8 cellular contexts compared by ENCODE assay signal in genomic region chr1:178344513-178345077, GRCh38.
DNase-seq lines count a peak whose midpoint lies in the region; ATAC-seq, FAIRE-seq and TF ChIP-seq lines count a peak whose summit lies in the region.

No MANE protein-coding gene starts in this region.

- peak; percentile 93 for FAIRE-seq in islet of Langerhans (lab: Jason Lieb, UNC)

- H3K4me1 ChIP-seq in tibial nerve, result peaks cover 0 to 62% (median 19%) of the 10 kb centered on the region in 4 donors

- no peak for TF ChIP-seq POLR2A in tibial nerve (IDR thresholded peaks at IDR 0.05)

- no peaks in the 10 kb centered on the region for H3K36me3 ChIP-seq in brain microvascular endothelial cell (replicated peaks)
- no peaks in the 10 kb centered on the region for H3K36me3 ChIP-seq in tibial nerve

- TF ChIP-seq EP300 in tibial nerve (IDR thresholded peaks at IDR 0.05), result peak in 1 of 2 donors; percentile 7

- DNase-seq in GM19240 (ENCODE audit: insufficient read length, low spot score) (peak; percentile 0), M059J (ENCODE audit: low read depth) (peak; percentile 87), brain microvascular endothelial cell (peak; percentile 76), tibial nerve (ENCODE audit: low spot score in 2 of 2) (no peak), NCI-H2081 treated with DMSO at 0.1 percent for 48 hours (lab: John Stamatoyannopoulos, UW) (no peak), activated gamma-delta T cell (lab: John Stamatoyannopoulos, UW) (no peak)

- H3K9me3 ChIP-seq in tibial nerve, result no peaks in the 10 kb centered on the region

- in situ Hi-C loops in brain microvascular endothelial cell (cut with HindIII; ENCODE audit: low pct_ligation_motif_present, low sequenced_read_pairs), result no loop called here

- peak overlapping the region; percentile 77 for H3K27ac ChIP-seq in brain microvascular endothelial cell
- H3K27ac ChIP-seq in tibial nerve, result peak overlapping the region in 3 of 4 donors; percentile 52 to 87 (median 79)

- H3K4me3 ChIP-seq in brain microvascular endothelial cell (ENCODE audit: low read depth, low read length) (no peak overlapping the region), tibial nerve (peak overlapping the region in 2 of 4 donors; percentile 2 to 3)

- H3K27me3 ChIP-seq in brain microvascular endothelial cell (replicated peaks) (no peaks in the 10 kb centered on the region), tibial nerve (no peaks in the 10 kb centered on the region)

- 9 to 11% methylated on average over 5 of the region's 5 CpGs for WGBS in tibial nerve, 2 donors

- no peak for ATAC-seq in HG03469 (IDR thresholded peaks at IDR 0.05; ENCODE audit: unreplicated experiment)

- TF ChIP-seq CTCF in brain microvascular endothelial cell (IDR thresholded peaks at IDR 0.05; ENCODE audit: low read depth, low read length, missing control alignments) (peak; percentile 50), tibial nerve (IDR thresholded peaks at IDR 0.05) (peak in 4 of 5 experiments; percentile 35 to 59 (median 48))

Comparison
In these comparisons a context has a peak if more than half of its experiments do, and no peak if none do; other contexts are left out.
1. DNase-seq: peak in GM19240 (single experiment), M059J (single experiment) and brain microvascular endothelial cell (single experiment); none in tibial nerve (0 of 2), NCI-H2081 treated with DMSO at 0.1 percent for 48 hours (single experiment) and activated gamma-delta T cell (single experiment).